Comparison of ENCODE assay signal across 9 cellular contexts in the genomic region with DNA sequence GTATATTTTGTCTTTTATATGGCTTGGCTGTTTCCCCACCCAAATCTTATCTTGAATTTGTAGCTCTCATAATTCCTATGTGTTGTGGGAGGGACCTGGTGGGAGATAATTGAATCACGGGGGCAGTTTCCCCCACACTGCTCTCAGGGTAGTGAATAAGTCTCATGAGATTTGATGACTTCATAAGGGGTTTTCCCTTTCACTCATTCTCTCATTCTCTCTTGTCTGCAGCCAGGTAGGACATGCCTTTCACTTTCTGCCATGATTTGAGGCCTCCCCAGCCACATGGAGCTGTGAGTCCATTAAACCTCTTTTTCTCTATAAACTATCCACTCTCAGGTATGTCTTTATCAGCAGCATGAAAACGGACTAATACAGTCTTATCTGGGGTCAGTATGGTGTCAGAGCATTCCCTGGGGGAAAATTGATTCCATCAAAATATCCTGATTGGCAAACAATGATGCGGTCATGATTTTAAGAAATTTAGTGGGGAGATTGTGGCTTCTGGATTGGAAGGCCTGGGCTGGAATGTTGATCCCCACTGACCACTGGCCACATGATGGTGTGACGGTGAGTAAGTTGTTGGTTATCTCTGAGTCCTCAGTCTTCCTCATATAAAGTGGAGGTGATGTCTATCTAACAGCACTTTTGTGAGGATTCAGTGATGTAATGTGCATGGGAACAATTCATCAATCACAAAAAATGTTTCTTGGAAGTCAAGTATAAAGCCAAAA. TPM values are rescaled to one million over a fixed set of nuclear protein-coding genes. Genes with fewer than 3 reads are reported as not detected.
DNase-seq lines count a peak whose midpoint lies in the region; ATAC-seq lines count a peak whose summit lies in the region.
"Had no signal": no experiment of that assay in that cellular context is flagged by ENCODE, and none has a peak within 500 bp of the region (broad histone marks: within the 10 kb centered on the region; RNA-seq: fewer than 3 reads in every experiment).

No MANE protein-coding gene starts in this region.

- DNase-seq in activated effector memory CD4-positive, alpha-beta T cell treated with anti-CD3 and anti-CD28 coated beads, Interleukin-2, amount 50 U/mL, for 16 hours, result peak; percentile 68
- no peak for DNase-seq in activated effector memory CD4-positive, alpha-beta T cell treated with Interleukin-2 at 50 U/mL for 16 hours
- peak in 1 of 2 donors; percentile 43 for DNase-seq in activated naive CD4-positive, alpha-beta T cell treated with anti-CD3 and anti-CD28 coated beads, Interleukin-2, amount 50 U/mL, for 72 hours (ENCODE audit: low spot score in 2 of 2)
- DNase-seq in inferior parietal cortex (ENCODE audit: extremely low spot score) (no peak), NCI-H1436 treated with DMSO at 0.1 percent for 48 hours (lab: John Stamatoyannopoulos, UW) (no peak), islet precursor cell (no peak)
- DNase-seq: foreskin fibroblast had no signal

- peak overlapping the region; percentile 86 to 88 for H3K27ac Mint-ChIP-seq in activated naive CD4-positive, alpha-beta T cell treated with anti-CD3 and anti-CD28 coated beads, Interleukin-2, amount 50 U/mL, for 72 hours
- peak overlapping the region; percentile 38 for H3K27ac Mint-ChIP-seq in stimulated activated memory B cell treated with anti-CD40 and anti-IgM and Interleukin-4, amounts not matched to agents 10 μg/mL and 1 μg/mL and 100 μg/mL, for 72 hours

- peak overlapping the region; percentile 6 for H3K4me3 Mint-ChIP-seq in stimulated activated memory B cell treated with anti-CD40 and anti-IgM and Interleukin-4, amounts not matched to agents 10 μg/mL and 1 μg/mL and 100 μg/mL, for 72 hours

- peaks cover 6 to 49% of the 10 kb centered on the region in 2 donors for H3K36me3 Mint-ChIP-seq in activated naive CD4-positive, alpha-beta T cell treated with anti-CD3 and anti-CD28 coated beads, Interleukin-2, amount 50 U/mL, for 72 hours
- peaks cover 4% of the 10 kb centered on the region for H3K36me3 Mint-ChIP-seq in stimulated activated memory B cell treated with anti-CD40 and anti-IgM and Interleukin-4, amounts not matched to agents 10 μg/mL and 1 μg/mL and 100 μg/mL, for 72 hours

- peaks cover 0 to 34% of the 10 kb centered on the region in 2 donors for H3K9me3 Mint-ChIP-seq in activated naive CD4-positive, alpha-beta T cell treated with anti-CD3 and anti-CD28 coated beads, Interleukin-2, amount 50 U/mL, for 72 hours
- no peaks in the 10 kb centered on the region for H3K9me3 Mint-ChIP-seq in stimulated activated memory B cell treated with anti-CD40 and anti-IgM and Interleukin-4, amounts not matched to agents 10 μg/mL and 1 μg/mL and 100 μg/mL, for 72 hours

- peak; percentile 70 for ATAC-seq in HG03095 (IDR thresholded peaks at IDR 0.05; ENCODE audit: unreplicated experiment)
- peak; percentile 92 to 94 for ATAC-seq in activated naive CD4-positive, alpha-beta T cell treated with anti-CD3 and anti-CD28 coated beads, Interleukin-2, amount 50 U/mL, for 72 hours
- peak; percentile 81 for ATAC-seq in stimulated activated memory B cell treated with anti-CD40 and anti-IgM and Interleukin-4, amounts not matched to agents 10 μg/mL and 1 μg/mL and 100 μg/mL, for 72 hours

- no peaks in the 10 kb centered on the region for H3K27me3 Mint-ChIP-seq in stimulated activated memory B cell treated with anti-CD40 and anti-IgM and Interleukin-4, amounts not matched to agents 10 μg/mL and 1 μg/mL and 100 μg/mL, for 72 hours

- H3K4me1 Mint-ChIP-seq in stimulated activated memory B cell treated with anti-CD40 and anti-IgM and Interleukin-4, amounts not matched to agents 10 μg/mL and 1 μg/mL and 100 μg/mL, for 72 hours, result peaks cover 44% of the 10 kb centered on the region

RNA-seq across cellular contexts. Expression of gene ANKRD10, which starts 27.5 kb away (rescaled TPM):
- total RNA-seq in activated naive CD4-positive, alpha-beta T cell treated with anti-CD3 and anti-CD28 coated beads, Interleukin-2, amount 50 U/mL, for 72 hours, result 100 to 1,000 TPM; 160 to 162 TPM
